In the genomic region with DNA sequence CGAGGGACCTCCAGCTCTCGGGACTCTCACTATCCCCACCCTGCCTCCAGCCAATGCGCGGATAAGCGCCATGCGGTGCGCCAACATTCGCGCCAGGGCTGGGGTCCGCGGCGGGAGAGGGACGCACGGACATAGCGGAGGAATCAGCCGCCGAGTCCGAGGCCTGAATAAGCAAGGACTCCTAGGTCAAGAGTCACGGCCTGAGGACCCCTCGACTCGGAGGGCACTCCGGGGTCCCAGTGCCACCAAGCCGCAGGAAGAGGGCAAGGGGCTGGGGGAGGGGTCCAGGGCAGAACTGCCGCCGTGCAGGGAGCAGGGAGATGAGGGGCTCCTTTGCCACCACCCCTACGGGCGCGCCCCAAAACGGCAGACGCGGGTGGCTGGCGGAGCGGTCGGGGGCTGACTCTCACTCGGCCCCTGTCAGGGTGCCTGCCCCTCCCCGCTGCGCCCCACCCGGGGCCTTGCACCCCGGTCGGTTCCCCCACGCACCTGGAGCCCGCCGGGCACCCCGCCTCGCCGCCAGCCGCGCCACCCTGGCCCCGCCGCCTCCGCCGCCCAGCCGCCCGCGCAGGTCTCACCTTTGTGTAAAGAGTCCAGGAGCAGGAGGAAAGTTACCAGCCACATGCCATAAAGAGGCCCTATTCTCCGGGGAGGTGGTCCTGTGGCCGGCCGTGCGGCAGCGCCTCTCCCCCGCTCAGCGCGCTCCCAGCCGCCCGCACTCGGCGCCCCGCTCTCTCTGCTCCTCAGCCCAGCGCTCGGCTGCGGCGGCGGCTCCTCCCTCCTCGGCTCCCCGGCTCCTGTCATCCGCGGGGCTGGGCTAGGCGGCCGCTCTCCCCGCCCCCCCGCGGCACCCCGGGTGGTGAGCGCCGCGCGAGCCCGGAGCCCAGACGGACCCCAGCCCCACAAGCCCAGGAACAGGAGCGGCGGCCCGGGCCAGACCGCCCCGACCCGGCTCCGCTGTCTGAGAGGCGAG, we compare ENCODE assay signal across 10 cellular contexts. TPM values are rescaled to one million over a fixed set of nuclear protein-coding genes. Genes with fewer than 3 reads are reported as not detected.
DNase-seq lines count a peak whose midpoint lies in the region; ATAC-seq and TF ChIP-seq lines count a peak whose summit lies in the region.
"Had no signal": no experiment of that assay in that cellular context is flagged by ENCODE, and none has a peak within 500 bp of the region (broad histone marks: within the 10 kb centered on the region; RNA-seq: fewer than 3 reads in every experiment).

A gene with protein sequence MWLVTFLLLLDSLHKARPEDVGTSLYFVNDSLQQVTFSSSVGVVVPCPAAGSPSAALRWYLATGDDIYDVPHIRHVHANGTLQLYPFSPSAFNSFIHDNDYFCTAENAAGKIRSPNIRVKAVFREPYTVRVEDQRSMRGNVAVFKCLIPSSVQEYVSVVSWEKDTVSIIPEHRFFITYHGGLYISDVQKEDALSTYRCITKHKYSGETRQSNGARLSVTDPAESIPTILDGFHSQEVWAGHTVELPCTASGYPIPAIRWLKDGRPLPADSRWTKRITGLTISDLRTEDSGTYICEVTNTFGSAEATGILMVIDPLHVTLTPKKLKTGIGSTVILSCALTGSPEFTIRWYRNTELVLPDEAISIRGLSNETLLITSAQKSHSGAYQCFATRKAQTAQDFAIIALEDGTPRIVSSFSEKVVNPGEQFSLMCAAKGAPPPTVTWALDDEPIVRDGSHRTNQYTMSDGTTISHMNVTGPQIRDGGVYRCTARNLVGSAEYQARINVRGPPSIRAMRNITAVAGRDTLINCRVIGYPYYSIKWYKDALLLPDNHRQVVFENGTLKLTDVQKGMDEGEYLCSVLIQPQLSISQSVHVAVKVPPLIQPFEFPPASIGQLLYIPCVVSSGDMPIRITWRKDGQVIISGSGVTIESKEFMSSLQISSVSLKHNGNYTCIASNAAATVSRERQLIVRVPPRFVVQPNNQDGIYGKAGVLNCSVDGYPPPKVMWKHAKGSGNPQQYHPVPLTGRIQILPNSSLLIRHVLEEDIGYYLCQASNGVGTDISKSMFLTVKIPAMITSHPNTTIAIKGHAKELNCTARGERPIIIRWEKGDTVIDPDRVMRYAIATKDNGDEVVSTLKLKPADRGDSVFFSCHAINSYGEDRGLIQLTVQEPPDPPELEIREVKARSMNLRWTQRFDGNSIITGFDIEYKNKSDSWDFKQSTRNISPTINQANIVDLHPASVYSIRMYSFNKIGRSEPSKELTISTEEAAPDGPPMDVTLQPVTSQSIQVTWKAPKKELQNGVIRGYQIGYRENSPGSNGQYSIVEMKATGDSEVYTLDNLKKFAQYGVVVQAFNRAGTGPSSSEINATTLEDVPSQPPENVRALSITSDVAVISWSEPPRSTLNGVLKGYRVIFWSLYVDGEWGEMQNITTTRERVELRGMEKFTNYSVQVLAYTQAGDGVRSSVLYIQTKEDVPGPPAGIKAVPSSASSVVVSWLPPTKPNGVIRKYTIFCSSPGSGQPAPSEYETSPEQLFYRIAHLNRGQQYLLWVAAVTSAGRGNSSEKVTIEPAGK (N-terminal part only) (minus strand): TSS at position 761 of the 973 bp plus-strand sequence. CDS start 137 bp downstream, at position 624.

- H3K36me3 ChIP-seq in HUES64 (ENCODE audit: insufficient read depth, low read length) (no peaks in the 10 kb centered on the region), cardiac muscle cell (no peaks in the 10 kb centered on the region), prostate gland (no peaks in the 10 kb centered on the region)

- DNase-seq in activated CD8-positive, alpha-beta memory T cell treated with anti-CD3 and anti-CD28 coated beads, Interleukin-2, amount 50 U/mL, for 4 hours, result peak; percentile 49
- DNase-seq in cardiac muscle cell (ENCODE audit: low read depth in 1 of 2, low spot score in 1 of 2) (peak in 1 of 2 donors; percentile 56), prostate gland (ENCODE audit: low spot score) (no peak), NAMALWA (ENCODE audit: low spot score) (no peak), KBM-7 (no peak)

- H3K4me3 ChIP-seq in HUES64 (ENCODE audit: low read length) (peak within 1 kb of the TSS; percentile 52), cardiac muscle cell (peak within 1 kb of the TSS; percentile 35), prostate gland (peak within 1 kb of the TSS; percentile 16 to 36)

- intact Hi-C loops in prostate gland (cut with DNase I), result no loop called here

- H3K9ac ChIP-seq in HUES64 (ENCODE audit: low read depth, low read length), result no peak within 1 kb of the TSS

- H3K27ac ChIP-seq in HUES64 (ENCODE audit: low read depth, low read length), result no peak within 1 kb of the TSS
- H3K27ac ChIP-seq in cardiac muscle cell, result no peak within 1 kb of the TSS
- no peak within 1 kb of the TSS for H3K27ac ChIP-seq in prostate gland

- ATAC-seq in HG02623 (IDR thresholded peaks at IDR 0.05; ENCODE audit: unreplicated experiment) (no peak), HG02642 (IDR thresholded peaks at IDR 0.05; ENCODE audit: poor library complexity, unreplicated experiment) (no peak)

- H3K27me3 ChIP-seq in HUES64 (ENCODE audit: insufficient read depth, low read length) (peaks cover 82% of the 10 kb centered on the region), cardiac muscle cell (peaks cover 95% of the 10 kb centered on the region), prostate gland (replicated peaks; ENCODE audit: insufficient read depth) (peaks cover 19% of the 10 kb centered on the region)

- no peak for TF ChIP-seq POLR2A in prostate gland (IDR thresholded peaks at IDR 0.05)

- H3K9me3 ChIP-seq in HUES64 (ENCODE audit: insufficient read depth, low read depth, low read length) (no peaks in the 10 kb centered on the region), cardiac muscle cell (ENCODE audit: low read depth) (no peaks in the 10 kb centered on the region), prostate gland (no peaks in the 10 kb centered on the region)

- no peak for TF ChIP-seq CTCF in cardiac muscle cell (IDR thresholded peaks at IDR 0.05; ENCODE audit: low read depth, low read length)
- no peak for TF ChIP-seq CTCF in prostate gland (IDR thresholded peaks at IDR 0.05)

- in situ Hi-C loops in KBM-7 (cut with MboI; ENCODE audit: low pct_unique_long_range_greater_than_20kb, low sequenced_read_pairs), result no loop called here

- H3K4me1 ChIP-seq in HUES64 (ENCODE audit: insufficient read depth, low read length), result 0 out of 2 replicates have a peak, but pooled peaks cover 4% of the 10 kb centered on the region
- peaks cover 6% of the 10 kb centered on the region for H3K4me1 ChIP-seq in cardiac muscle cell (ENCODE audit: low read depth)
- H3K4me1 ChIP-seq in prostate gland (replicated peaks), result peaks cover 8% of the 10 kb centered on the region

- WGBS in HUES64, result 2% methylated on average over 97 of the region's 97 CpGs
- WGBS in prostate gland, result 1% methylated on average over 76 of the region's 97 CpGs

RNA-seq across cellular contexts. Expression of the gene that starts here (rescaled TPM):
- polyA plus RNA-seq in HUES64 (2013, experiment 1 of 2), result 0.15 TPM
- polyA plus RNA-seq in HUES64 (2013, experiment 2 of 2), result 0.06 TPM
- 0.11 and 1.8 TPM in 2 replicates for total RNA-seq in cardiac muscle cell
- 0.99 TPM in 1 of 2 replicates, not detected in the other for polyA plus RNA-seq in cardiac muscle cell
- total RNA-seq in prostate gland, result 1 to 10 TPM in 1 of 2 donors, under 1 TPM in 1; 0.14 to 2.8 TPM
- total RNA-seq: fibroblast of lung, HT1080 had no signal
- polyA plus RNA-seq: fibroblast of lung had no signal
